34 cellular contexts compared by ENCODE assay signal in genomic region chr1:192104135-192104534, GRCh38. TPM values are rescaled to one million over a fixed set of nuclear protein-coding genes. Genes with fewer than 3 reads are reported as not detected.
"Had no signal": no experiment of that assay in that cellular context is flagged by ENCODE, and none has a peak within 500 bp of the region (broad histone marks: within the 10 kb centered on the region; RNA-seq: fewer than 3 reads in every experiment).

No MANE protein-coding gene starts in this region.

- H3K27me3 Mint-ChIP-seq: activated CD4-positive, alpha-beta T cell treated with anti-CD3 and anti-CD28 coated beads, Interleukin-2, amount 10 ng/mL, durations not matched to agents 24 days and 14 days; activated CD8-positive, alpha-beta T cell treated with anti-CD3 and anti-CD28 coated beads for 36 hours; activated naive CD8-positive, alpha-beta T cell treated with anti-CD3 and anti-CD28 coated beads, Interleukin-2, amount 10 ng/mL, durations not matched to agents 7 days and 5 days; activated T-helper 17 cell treated with anti-CD3 and anti-CD28 coated beads, Interleukin-2, amount 50 U/mL, for 72 hours; central memory CD8-positive, alpha-beta T cell had no signal

- H3K4me3 Mint-ChIP-seq: activated CD4-positive, alpha-beta T cell treated with anti-CD3 and anti-CD28 coated beads, Interleukin-2, amount 10 ng/mL, durations not matched to agents 24 days and 14 days; activated CD8-positive, alpha-beta T cell treated with anti-CD3 and anti-CD28 coated beads for 36 hours; activated naive CD8-positive, alpha-beta T cell treated with anti-CD3 and anti-CD28 coated beads, Interleukin-2, amount 10 ng/mL, durations not matched to agents 7 days and 5 days; activated T-cell treated with anti-CD3 and anti-CD28 coated beads, Interleukin-2, amount 50 U/mL, for 72 hours; activated T-helper 17 cell treated with anti-CD3 and anti-CD28 coated beads, Interleukin-2, amount 50 U/mL, for 72 hours; central memory CD8-positive, alpha-beta T cell had no signal

- H3K4me3 ChIP-seq: ascending aorta, cardiac muscle cell, Peyer's patch had no signal

- H3K9me3 ChIP-seq: ascending aorta, Peyer's patch had no signal

- H3K9me3 Mint-ChIP-seq: activated CD4-positive, alpha-beta T cell treated with anti-CD3 and anti-CD28 coated beads, Interleukin-2, amount 10 ng/mL, durations not matched to agents 24 days and 14 days; activated CD8-positive, alpha-beta T cell treated with anti-CD3 and anti-CD28 coated beads for 36 hours; activated naive CD8-positive, alpha-beta T cell treated with anti-CD3 and anti-CD28 coated beads, Interleukin-2, amount 10 ng/mL, durations not matched to agents 7 days and 5 days had no signal

- ATAC-seq: activated CD8-positive, alpha-beta T cell treated with anti-CD3 and anti-CD28 coated beads for 36 hours; activated T-cell treated with anti-CD3 and anti-CD28 coated beads, Interleukin-2, amount 50 U/mL, for 72 hours; activated T-helper 17 cell treated with anti-CD3 and anti-CD28 coated beads, Interleukin-2, amount 50 U/mL, for 72 hours; Right ventricle myocardium inferior had no signal

- H3K36me3 Mint-ChIP-seq: activated naive CD8-positive, alpha-beta T cell treated with anti-CD3 and anti-CD28 coated beads, Interleukin-2, amount 10 ng/mL, durations not matched to agents 7 days and 5 days had no signal

- H3K36me3 ChIP-seq: ascending aorta, cardiac muscle cell, Peyer's patch had no signal

- H3K27ac Mint-ChIP-seq: activated CD4-positive, alpha-beta T cell treated with anti-CD3 and anti-CD28 coated beads, Interleukin-2, amount 10 ng/mL, durations not matched to agents 24 days and 14 days; activated CD8-positive, alpha-beta T cell treated with anti-CD3 and anti-CD28 coated beads for 36 hours; activated naive CD8-positive, alpha-beta T cell treated with anti-CD3 and anti-CD28 coated beads, Interleukin-2, amount 10 ng/mL, durations not matched to agents 7 days and 5 days; activated T-cell treated with anti-CD3 and anti-CD28 coated beads, Interleukin-2, amount 50 U/mL, for 72 hours; activated T-helper 17 cell treated with anti-CD3 and anti-CD28 coated beads, Interleukin-2, amount 50 U/mL, for 72 hours had no signal

- DNase-seq: activated CD4-positive, alpha-beta T cell treated with anti-CD3 and anti-CD28 coated beads, Interleukin-2, amount 10 ng/mL, durations not matched to agents 24 days and 14 days; activated CD4-positive, alpha-beta T cell treated with anti-CD3 and anti-CD28 coated beads, Interleukin-2, amount 50 U/mL, for 4 hours; activated CD8-positive, alpha-beta T cell treated with anti-CD3 and anti-CD28 coated beads for 36 hours; activated effector memory CD4-positive, alpha-beta T cell treated with anti-CD3 and anti-CD28 coated beads, Interleukin-2, amount 50 U/mL, for 16 hours; activated naive CD4-positive, alpha-beta T cell; activated naive CD4-positive, alpha-beta T cell treated with anti-CD3 and anti-CD28 coated beads, Interleukin-2, amount 50 U/mL, for 16 hours; activated naive CD8-positive, alpha-beta T cell treated with anti-CD3 and anti-CD28 coated beads, Interleukin-2, amount 10 ng/mL, durations not matched to agents 7 days and 5 days; activated T-cell treated with anti-CD3 and anti-CD28 coated beads, Interleukin-2, amount 50 U/mL, for 1 hour; activated T-cell treated with anti-CD3 and anti-CD28 coated beads, Interleukin-2, amount 50 U/mL, for 72 hours; amygdala; NCI-H1048; NCI-H1436; NCI-H1694; NCI-H1930; NCI-H2081 treated with DMSO at 0.1 percent for 48 hours; NCI-H446 treated with DMSO at 0.1 percent for 48 hours; NCI-H524; NK-92 treated with Interleukin-12 subunit alpha and Interleukin-12 subunit beta, amount 100 ng/mL, for 24 hours; Peyer's patch; RPMI8226; SIG-M5; SW 1271; T-helper 1 cell; T-helper 2 cell; T-helper 9 cell had no signal

- H3K27me3 ChIP-seq: ascending aorta, cardiac muscle cell, Peyer's patch had no signal

- H3K4me1 Mint-ChIP-seq: activated CD4-positive, alpha-beta T cell treated with anti-CD3 and anti-CD28 coated beads, Interleukin-2, amount 10 ng/mL, durations not matched to agents 24 days and 14 days; activated naive CD8-positive, alpha-beta T cell treated with anti-CD3 and anti-CD28 coated beads, Interleukin-2, amount 10 ng/mL, durations not matched to agents 7 days and 5 days; activated T-helper 17 cell treated with anti-CD3 and anti-CD28 coated beads, Interleukin-2, amount 50 U/mL, for 72 hours; central memory CD8-positive, alpha-beta T cell had no signal

- H3K27ac ChIP-seq: ascending aorta, cardiac muscle cell, Peyer's patch had no signal

- H3K4me1 ChIP-seq: ascending aorta, Peyer's patch had no signal

RNA-seq across cellular contexts. Expression of gene RGS18, which starts 54.1 kb away (rescaled TPM):
- total RNA-seq: cardiac muscle cell, chondrocyte, M059J, PC-3, SK-MEL-5 had no signal
- polyA plus RNA-seq: cardiac muscle cell had no signal
